7 cellular contexts compared by ENCODE assay signal in genomic region chr1:147892731-147893214, GRCh38. TPM values are rescaled to one million over a fixed set of nuclear protein-coding genes. Genes with fewer than 3 reads are reported as not detected.
A peak's percentile ranks its signal among the peaks of the same experiment; 100 is the strongest.
DNase-seq lines count a peak whose midpoint lies in the region; ATAC-seq and TF ChIP-seq lines count a peak whose summit lies in the region.

No MANE protein-coding gene starts in this region.

- H3K9me3 ChIP-seq in IMR-90 (ENCODE audit: control insufficient read depth, insufficient read depth, low read length), result no peaks in the 10 kb centered on the region
- H3K9me3 ChIP-seq in Peyer's patch, result no peaks in the 10 kb centered on the region

- no peak overlapping the region for H2BK20ac ChIP-seq in IMR-90 (ENCODE audit: low read depth, low read length)

- dilution Hi-C loops in IMR-90 (cut with HindIII; ENCODE audit: low sequenced_read_pairs, unreplicated experiment), result no loop called here

- H3K27ac Mint-ChIP-seq in stimulated activated naive CD8-positive, alpha-beta T cell treated with anti-CD3 and anti-CD28 coated beads, Interleukin-15, amount 100 ng/mL, for 72 hours, result no peak overlapping the region

- H2BK120ac ChIP-seq in IMR-90 (ENCODE audit: low read depth, low read length), result no peak overlapping the region

- no peak overlapping the region for H3K18ac ChIP-seq in IMR-90 (ENCODE audit: low read depth, low read length)

- H4K91ac ChIP-seq in IMR-90 (ENCODE audit: insufficient read depth, low read depth, low read length), result no peak overlapping the region

- no peak overlapping the region for H3K23ac ChIP-seq in IMR-90 (ENCODE audit: low read depth, low read length)

- no peaks in the 10 kb centered on the region for H3K9me1 ChIP-seq in IMR-90 (ENCODE audit: insufficient read depth, low read length)

- no peak overlapping the region for H4K8ac ChIP-seq in IMR-90 (ENCODE audit: low read depth in 2 of 2, low read length in 2 of 2)

- POLR2A ChIA-PET in IMR-90 (lab: Charles Lee; ENCODE audit: unreplicated experiment), result no interaction called here

- no peak overlapping the region for H3K4me2 ChIP-seq in IMR-90 (ENCODE audit: low read depth, low read length)

- no peak overlapping the region for H3K56ac ChIP-seq in IMR-90 (ENCODE audit: extremely low read depth, insufficient read depth, low read length)

- H3K27ac ChIP-seq in IMR-90 (ENCODE audit: insufficient read depth, low read length), result no peak overlapping the region
- no peak overlapping the region for H3K27ac ChIP-seq in Peyer's patch

- no peak overlapping the region for H2BK5ac ChIP-seq in IMR-90 (ENCODE audit: low read depth, low read length, poor library complexity, severe bottlenecking)

- no peak overlapping the region for H3K14ac ChIP-seq in IMR-90 (replicated peaks; ENCODE audit: low read depth, low read length)

- H3K4me1 Mint-ChIP-seq in stimulated activated naive CD8-positive, alpha-beta T cell treated with anti-CD3 and anti-CD28 coated beads, Interleukin-15, amount 100 ng/mL, for 72 hours, result peaks cover 5% of the 10 kb centered on the region

- TF ChIP-seq RAD21 in IMR-90 (IDR thresholded peaks at IDR 0.05; ENCODE audit: low read length), result peak; percentile 86

- no peak overlapping the region for H2BK15ac ChIP-seq in IMR-90 (ENCODE audit: low read depth, low read length)

- intact Hi-C loops in IMR-90 (cut with micrococcal nuclease), result loop anchor here (1.0 to 5.0 kb wide), 5 partner anchors 252 to 720 kb away; partner anchors contain the start of gene PRKAB2

- no peak overlapping the region for H2AK5ac ChIP-seq in IMR-90 (ENCODE audit: low read depth, low read length)

- H3K4me1 ChIP-seq in IMR-90 (ENCODE audit: control insufficient read depth, insufficient read depth, low read length), result no peaks in the 10 kb centered on the region
- H3K4me1 ChIP-seq in Peyer's patch, result no peaks in the 10 kb centered on the region

- H3K27me3 ChIP-seq in IMR-90 (ENCODE audit: control insufficient read depth, insufficient read depth, low read length) (peaks cover 5% of the 10 kb centered on the region), Peyer's patch (no peaks in the 10 kb centered on the region)

- H2AFZ ChIP-seq in IMR-90 (replicated peaks; ENCODE audit: low read length, poor library complexity), result no peak overlapping the region

- in situ Hi-C loops in IMR-90 (cut with MboI; ENCODE audit: low sequenced_read_pairs), result loop anchor here (10.0 to 25.0 kb wide), 2 partner anchors 258 to 405 kb away; no protein-coding TSS in a partner anchor

- TF ChIP-seq CTCF in IMR-90 (conservative IDR thresholded peaks at IDR 0.05; ENCODE audit: low read depth, low read length) (peak; percentile 95), Peyer's patch (IDR thresholded peaks at IDR 0.05) (peak; percentile 88 to 94 (median 90)), cardiac fibroblast (IDR thresholded peaks at IDR 0.05; ENCODE audit: low read depth, low read length) (peak; percentile 95)

- BruUV-seq in IMR-90 (replicated peaks; lab: Mats Ljungman, UMichigan), result no TSS peak

- H3K4me3 ChIP-seq in IMR-90 (ENCODE audit: insufficient read depth, low read depth, low read length), result no peak overlapping the region
- H3K4me3 ChIP-seq in Peyer's patch, result no peak overlapping the region
- H3K4me3 ChIP-seq in cardiac fibroblast (replicated peaks in 1 of 2; ENCODE audit: low read depth in 2 of 2, low read length in 2 of 2), result no peak overlapping the region

- H4K5ac ChIP-seq in IMR-90 (ENCODE audit: low read depth, low read length), result no peak overlapping the region

- WGBS in IMR-90 (ENCODE audit: extremely low coverage in 2 of 2, insufficient read length in 1 of 2), 2 experiments, result no CpG with 5 or more reads among the region's 1 CpG

- H3K4ac ChIP-seq in IMR-90 (ENCODE audit: low read depth, low read length), result no peak overlapping the region

- no peak for TF ChIP-seq POLR2A in IMR-90 (IDR thresholded peaks at IDR 0.05; ENCODE audit: low read depth, low read length)
- TF ChIP-seq POLR2A in Peyer's patch (IDR thresholded peaks at IDR 0.05), result no peak

- H2AK9ac ChIP-seq in IMR-90 (replicated peaks; ENCODE audit: low read depth, low read length, poor library complexity), result no peak overlapping the region

- no peak overlapping the region for H3K4me3 Mint-ChIP-seq in stimulated activated naive CD8-positive, alpha-beta T cell treated with anti-CD3 and anti-CD28 coated beads, Interleukin-15, amount 100 ng/mL, for 72 hours

- ATAC-seq in IMR-90 (ENCODE audit: low read depth) (peak; percentile 80), HG03025 (IDR thresholded peaks at IDR 0.05; ENCODE audit: low FRiP score, unreplicated experiment) (no peak)
- ATAC-seq in stimulated activated naive CD8-positive, alpha-beta T cell treated with anti-CD3 and anti-CD28 coated beads, Interleukin-15, amount 100 ng/mL, for 72 hours, result no peak

- H3K36me3 ChIP-seq in IMR-90 (ENCODE audit: control insufficient read depth, insufficient read depth, low read length), result no peaks in the 10 kb centered on the region
- no peaks in the 10 kb centered on the region for H3K36me3 ChIP-seq in Peyer's patch

- H4K20me1 ChIP-seq in IMR-90 (ENCODE audit: insufficient read depth, low read length), result no peaks in the 10 kb centered on the region

- no peak overlapping the region for H3K9ac ChIP-seq in IMR-90 (ENCODE audit: low read depth, low read length)

- CTCF ChIA-PET in IMR-90 (lab: Yijun Ruan, JAX), result interaction anchor here (0.7 to 1.6 kb wide), 14 partner anchors 8 to 401 kb away, joined by 3 to 10 read pairs (median 4); partner anchors contain the start of gene GJA8

- no peaks in the 10 kb centered on the region for H3K9me3 Mint-ChIP-seq in stimulated activated naive CD8-positive, alpha-beta T cell treated with anti-CD3 and anti-CD28 coated beads, Interleukin-15, amount 100 ng/mL, for 72 hours

- no peaks in the 10 kb centered on the region for H3K27me3 Mint-ChIP-seq in stimulated activated naive CD8-positive, alpha-beta T cell treated with anti-CD3 and anti-CD28 coated beads, Interleukin-15, amount 100 ng/mL, for 72 hours

- no peaks in the 10 kb centered on the region for H3K79me1 ChIP-seq in IMR-90 (ENCODE audit: low read depth in 1 of 2, low read length in 2 of 2)

- DNase-seq in EL, result peak; percentile 52
- peak; percentile 64 for DNase-seq in IMR-90
- peak in 1 of 3 donors; percentile 58 for DNase-seq in Peyer's patch
- peak; percentile 75 to 77 for DNase-seq in cardiac fibroblast (ENCODE audit: low read depth in 2 of 2)
- peak; percentile 11 for DNase-seq in kidney glomerular epithelial cell (lab: John Stamatoyannopoulos, UW)
- peak; percentile 13 to 32 for DNase-seq in stimulated activated naive CD8-positive, alpha-beta T cell treated with anti-CD3 and anti-CD28 coated beads, Interleukin-15, amount 100 ng/mL, for 72 hours

TF ChIP-seq in IMR-90, 13 proteins besides CTCF, POLR2A, EP300 and RAD21:
- TF ChIP-seq ELK1 (IDR thresholded peaks at IDR 0.05; ENCODE audit: borderline replicate concordance, low read depth, low read length) (no peak), SMC3 (IDR thresholded peaks at IDR 0.05; ENCODE audit: low read depth, low read length) (peak; percentile 66)

RNA-seq across cellular contexts. Expression of gene GJA8, which starts 9.8 kb away (rescaled TPM):
- total RNA-seq in IMR-90 (2012; rRNA removed) (not detected in 2 replicates), Peyer's patch (not detected)
- not detected in 2 replicates for polyA plus RNA-seq in IMR-90 (2012; rRNA removed)
- not detected in 2 replicates for polyA plus RNA-seq in IMR-90 (2012; cell fraction: cytosol; rRNA removed)
- not detected in 2 replicates for polyA plus RNA-seq in IMR-90 (2012; cell fraction: nucleus; rRNA removed; ENCODE audit: low replicate concordance)

RNA-seq across cellular contexts. Expression of gene GPR89B, which starts 35.4 kb away (rescaled TPM):
- total RNA-seq in IMR-90 (2012; rRNA removed) (13.1 and 17.5 TPM in 2 replicates), Peyer's patch (10 to 100 TPM; 14.9 to 30.9 (median 27.8) TPM)
- polyA plus RNA-seq in IMR-90 (2012; rRNA removed), result 7.1 and 9.4 TPM in 2 replicates
- polyA plus RNA-seq in IMR-90 (2012; cell fraction: cytosol; rRNA removed), result 1.4 and 1.9 TPM in 2 replicates
- polyA plus RNA-seq in IMR-90 (2012; cell fraction: nucleus; rRNA removed; ENCODE audit: low replicate concordance), result 4.5 and 22.4 TPM in 2 replicates
